In the genomic region with DNA sequence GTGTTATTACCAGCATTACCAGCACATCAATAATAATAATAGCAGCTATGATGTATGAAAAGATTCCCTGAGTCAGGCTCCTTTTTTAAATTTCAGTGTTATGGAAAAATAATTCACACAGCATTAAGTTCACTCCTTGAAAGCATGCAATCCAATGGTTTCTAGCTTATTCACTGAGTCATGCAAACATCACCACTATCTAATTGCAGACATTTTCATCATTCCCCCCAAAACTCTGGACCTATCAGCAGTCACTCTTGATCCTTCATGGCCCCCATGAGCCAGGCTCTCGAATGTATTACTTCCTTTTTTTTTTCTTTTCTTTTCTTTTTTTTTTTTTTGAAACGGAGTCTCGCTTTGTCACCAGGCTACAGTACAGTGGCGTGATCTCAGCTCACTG, we compare ENCODE assay signal across 16 cellular contexts.
"Had no signal": no experiment of that assay in that cellular context is flagged by ENCODE, and none has a peak within 500 bp of the region (broad histone marks: within the 10 kb centered on the region; RNA-seq: fewer than 3 reads in every experiment).

No MANE protein-coding gene starts in this region.

- H3K27me3 Mint-ChIP-seq: activated CD4-positive, alpha-beta memory T cell treated with anti-CD3 and anti-CD28 coated beads for 36 hours; activated CD8-positive, alpha-beta memory T cell treated with anti-CD3 and anti-CD28 coated beads, Interleukin-2, amount 10 ng/mL, durations not matched to agents 7 days and 5 days; activated naive CD4-positive, alpha-beta T cell treated with anti-CD3 and anti-CD28 coated beads, Interleukin-2, amount 10 ng/mL, durations not matched to agents 7 days and 5 days; type B pancreatic cell had no signal

- H3K4me3 ChIP-seq: coronary artery, left lung had no signal

- DNase-seq: activated CD4-positive, alpha-beta memory T cell treated with anti-CD3 and anti-CD28 coated beads for 36 hours; activated CD8-positive, alpha-beta memory T cell treated with anti-CD3 and anti-CD28 coated beads, Interleukin-2, amount 10 ng/mL, durations not matched to agents 7 days and 5 days; activated naive CD4-positive, alpha-beta T cell treated with anti-CD3 and anti-CD28 coated beads, Interleukin-2, amount 10 ng/mL, durations not matched to agents 7 days and 5 days; activated T-cell treated with anti-CD3 and anti-CD28 coated beads, Interleukin-2, amount 50 U/mL, for 1 hour; effector memory CD4-positive, alpha-beta T cell; hypothalamus; kidney; left lung; mammary epithelial cell; natural killer cell; posterior cingulate gyrus; stimulated activated CD4-positive, alpha-beta T cell treated with anti-CD3 and anti-CD28 coated beads, Interleukin-15, amount 100 ng/mL, for 24 hours; stimulated activated CD4-positive, alpha-beta T cell treated with anti-CD3 and anti-CD28 coated beads, Interleukin-4, amount 100 ng/mL, for 24 hours had no signal

- H3K4me1 ChIP-seq: left lung had no signal

- H3K4me1 Mint-ChIP-seq: activated CD8-positive, alpha-beta memory T cell treated with anti-CD3 and anti-CD28 coated beads, Interleukin-2, amount 10 ng/mL, durations not matched to agents 7 days and 5 days; activated naive CD4-positive, alpha-beta T cell treated with anti-CD3 and anti-CD28 coated beads, Interleukin-2, amount 10 ng/mL, durations not matched to agents 7 days and 5 days; natural killer cell had no signal

- H3K36me3 Mint-ChIP-seq: activated CD4-positive, alpha-beta memory T cell treated with anti-CD3 and anti-CD28 coated beads for 36 hours; activated naive CD4-positive, alpha-beta T cell treated with anti-CD3 and anti-CD28 coated beads, Interleukin-2, amount 10 ng/mL, durations not matched to agents 7 days and 5 days; natural killer cell had no signal

- H3K36me3 ChIP-seq: left lung had no signal

- H3K9me3 Mint-ChIP-seq: activated CD4-positive, alpha-beta memory T cell treated with anti-CD3 and anti-CD28 coated beads for 36 hours; natural killer cell; stimulated activated naive CD8-positive, alpha-beta T cell treated with anti-CD3 and anti-CD28 coated beads, Interleukin-15, Interleukin-2, amounts not matched to agents 100 ng/mL and 50 ng/mL, for 24 hours had no signal

- H3K27me3 ChIP-seq: left lung had no signal

- H3K27ac ChIP-seq: coronary artery, left lung had no signal

- H3K4me3 Mint-ChIP-seq: activated CD4-positive, alpha-beta memory T cell treated with anti-CD3 and anti-CD28 coated beads for 36 hours; activated CD8-positive, alpha-beta memory T cell treated with anti-CD3 and anti-CD28 coated beads, Interleukin-2, amount 10 ng/mL, durations not matched to agents 7 days and 5 days; activated naive CD4-positive, alpha-beta T cell treated with anti-CD3 and anti-CD28 coated beads, Interleukin-2, amount 10 ng/mL, durations not matched to agents 7 days and 5 days; natural killer cell; stimulated activated naive CD8-positive, alpha-beta T cell treated with anti-CD3 and anti-CD28 coated beads, Interleukin-15, Interleukin-2, amounts not matched to agents 100 ng/mL and 50 ng/mL, for 24 hours; type B pancreatic cell had no signal

- H3K9me3 ChIP-seq: left lung had no signal

- H3K27ac Mint-ChIP-seq: activated CD4-positive, alpha-beta memory T cell treated with anti-CD3 and anti-CD28 coated beads for 36 hours; activated CD8-positive, alpha-beta memory T cell treated with anti-CD3 and anti-CD28 coated beads, Interleukin-2, amount 10 ng/mL, durations not matched to agents 7 days and 5 days; activated naive CD4-positive, alpha-beta T cell treated with anti-CD3 and anti-CD28 coated beads, Interleukin-2, amount 10 ng/mL, durations not matched to agents 7 days and 5 days; natural killer cell; stimulated activated naive CD8-positive, alpha-beta T cell treated with anti-CD3 and anti-CD28 coated beads, Interleukin-15, Interleukin-2, amounts not matched to agents 100 ng/mL and 50 ng/mL, for 24 hours; type B pancreatic cell had no signal

- ATAC-seq: activated CD8-positive, alpha-beta memory T cell treated with anti-CD3 and anti-CD28 coated beads, Interleukin-2, amount 10 ng/mL, durations not matched to agents 7 days and 5 days; left lung; natural killer cell had no signal
